Comparison of ENCODE assay signal across 16 cellular contexts in genomic region chrX:37330642-37331041, GRCh38. TPM values are rescaled to one million over a fixed set of nuclear protein-coding genes. Genes with fewer than 3 reads are reported as not detected.
DNase-seq lines count a peak whose midpoint lies in the region; ATAC-seq and TF ChIP-seq lines count a peak whose summit lies in the region.
"Had no signal": no experiment of that assay in that cellular context is flagged by ENCODE, and none has a peak within 500 bp of the region (broad histone marks: within the 10 kb centered on the region; RNA-seq: fewer than 3 reads in every experiment).

No MANE protein-coding gene starts in this region.

- H3K36me3 Mint-ChIP-seq in Caco-2 (ENCODE audit: insufficient read depth, unreplicated experiment) = no peaks in the 10 kb centered on the region
- H3K36me3 Mint-ChIP-seq: CD4-positive, CD25-positive, alpha-beta regulatory T cell had no signal

- H3K4me1 Mint-ChIP-seq in Caco-2 (ENCODE audit: low read depth, unreplicated experiment) = peaks cover 7% of the 10 kb centered on the region
- H3K4me1 Mint-ChIP-seq: CD4-positive, CD25-positive, alpha-beta regulatory T cell; H9 had no signal

- ATAC-seq in left cardiac atrium = no peak
- peak in 3 of 4 donors; percentile 74 to 89 (median 86) for ATAC-seq in psoas muscle
- no peak for ATAC-seq in SK-N-SH treated with all-trans-retinoic acid at 6 μM for 48 hours
- ATAC-seq: GM12878 had no signal

- POLR2A ChIA-PET in Caco-2 (lab: Charles Lee) = no interaction called here

- no TSS peak for BruUV-seq in Caco-2 (replicated peaks; lab: Mats Ljungman, UMichigan)

- in situ Hi-C loops in GM13976 (cut with MboI; ENCODE audit: low sequenced_read_pairs, unreplicated experiment) = no loop called here

- H3K27ac ChIP-seq in left ventricle myocardium inferior (replicated peaks) (peak overlapping the region; percentile 23), psoas muscle (peak overlapping the region; percentile 73), substantia nigra (ENCODE audit: low read depth, low read length, poor library complexity, severe bottlenecking) (peak overlapping the region; percentile 61)
- H3K27ac ChIP-seq: BLaER1 treated with 17β-estradiol and CSF1 and Interleukin-3, amounts not matched to agents 10 nM and 100 nM had no signal

- H3K4me1 ChIP-seq in left ventricle myocardium inferior (peaks cover 18% of the 10 kb centered on the region), psoas muscle (peaks cover 9% of the 10 kb centered on the region), Caco-2 (no peaks in the 10 kb centered on the region)
- H3K4me1 ChIP-seq: BLaER1 treated with 17β-estradiol and CSF1 and Interleukin-3, amounts not matched to agents 10 nM and 100 nM had no signal

- H3K4me3 Mint-ChIP-seq in Caco-2 (ENCODE audit: unreplicated experiment) = no peak overlapping the region
- H3K4me3 Mint-ChIP-seq: H9 had no signal

- H3K27ac Mint-ChIP-seq in Caco-2 (ENCODE audit: unreplicated experiment) = no peak overlapping the region
- H3K27ac Mint-ChIP-seq: CD4-positive, CD25-positive, alpha-beta regulatory T cell; H9 had no signal

- no peaks in the 10 kb centered on the region for H3K9me3 ChIP-seq in left ventricle myocardium inferior (replicated peaks)
- peaks cover 2% of the 10 kb centered on the region for H3K9me3 ChIP-seq in psoas muscle
- H3K9me3 ChIP-seq in Caco-2 = no peaks in the 10 kb centered on the region
- H3K9me3 ChIP-seq: BLaER1 treated with 17β-estradiol and CSF1 and Interleukin-3, amounts not matched to agents 10 nM and 100 nM had no signal

- no peaks in the 10 kb centered on the region for H3K27me3 Mint-ChIP-seq in Caco-2 (ENCODE audit: insufficient read depth, unreplicated experiment)
- H3K27me3 Mint-ChIP-seq: CD4-positive, CD25-positive, alpha-beta regulatory T cell had no signal

- TF ChIP-seq CTCF in left ventricle myocardium inferior (IDR thresholded peaks at IDR 0.05; ENCODE audit: borderline replicate concordance) = no peak
- TF ChIP-seq CTCF in psoas muscle (IDR thresholded peaks at IDR 0.05) = no peak
- no peak for TF ChIP-seq CTCF in Caco-2 (IDR thresholded peaks at IDR 0.05; ENCODE audit: insufficient read depth in 1 of 2, low read depth in 1 of 2, low read length in 1 of 2, severe bottlenecking in 1 of 2, unreplicated experiment in 1 of 2)
- TF ChIP-seq CTCF in GM13976 (IDR thresholded peaks at IDR 0.05; ENCODE audit: borderline replicate concordance, control extremely low read depth, extremely low read depth, insufficient read depth, missing control alignments) = no peak

- H3K9me3 Mint-ChIP-seq in Caco-2 (ENCODE audit: unreplicated experiment) = no peaks in the 10 kb centered on the region

- intact Hi-C loops in left ventricle myocardium inferior (cut with micrococcal nuclease) (no loop called here), left cardiac atrium (cut with DNase I) (no loop called here), psoas muscle (cut with DNase I) (no loop called here), Caco-2 (cut with micrococcal nuclease; ENCODE audit: unreplicated experiment) (no loop called here)

- CTCF ChIA-PET in Caco-2 (lab: Charles Lee) = no interaction called here

- no peak for DNase-seq in left ventricle myocardium inferior
- DNase-seq in left cardiac atrium = no peak
- DNase-seq in dermis blood vessel endothelial cell = peak; percentile 1
- no peak for DNase-seq in psoas muscle
- DNase-seq in substantia nigra (lab: John Stamatoyannopoulos, UW) = no peak
- no peak for DNase-seq in Caco-2
- no peak for DNase-seq in GM13976 (ENCODE audit: low spot score)
- DNase-seq: ACHN; CD4-positive, CD25-positive, alpha-beta regulatory T cell; DMS79; GOT3; H9 had no signal

- no peak overlapping the region for H3K4me3 ChIP-seq in left ventricle myocardium inferior
- no peak overlapping the region for H3K4me3 ChIP-seq in psoas muscle
- H3K4me3 ChIP-seq in Caco-2 (ENCODE audit: low read depth, low read length) = no peak overlapping the region
- H3K4me3 ChIP-seq: BLaER1 treated with 17β-estradiol and CSF1 and Interleukin-3, amounts not matched to agents 10 nM and 100 nM; GM12878 had no signal

- H3K27me3 ChIP-seq in left ventricle myocardium inferior (ENCODE audit: low read depth) (no peaks in the 10 kb centered on the region), psoas muscle (ENCODE audit: insufficient read depth in 3 of 3, low read length in 2 of 3) (peaks cover 0 to 14% (median 0%) of the 10 kb centered on the region in 3 donors), Caco-2 (replicated peaks; ENCODE audit: control insufficient read depth, insufficient read depth, low read length) (no peaks in the 10 kb centered on the region)

- WGBS in psoas muscle, 3 donors = 40 to 54% (median 42%) methylated on average over 1 of the region's 1 CpG

- H3K36me3 ChIP-seq in left ventricle myocardium inferior (no peaks in the 10 kb centered on the region), psoas muscle (ENCODE audit: insufficient read depth in 1 of 2, low read depth in 1 of 2) (no peaks in the 10 kb centered on the region), Caco-2 (ENCODE audit: control insufficient read depth, insufficient read depth, low read length) (no peaks in the 10 kb centered on the region)
- H3K36me3 ChIP-seq: BLaER1 treated with 17β-estradiol and CSF1 and Interleukin-3, amounts not matched to agents 10 nM and 100 nM had no signal

TF ChIP-seq in SK-N-SH treated with all-trans-retinoic acid at 6 μM for 48 hours, 23 proteins besides CTCF, POLR2A, EP300 and RAD21:
- no peak for TF ChIP-seq CSDC2 (CRISPR knock-in tag; IDR thresholded peaks at IDR 0.05)
- no peak for TF ChIP-seq RARB (CRISPR knock-in tag; IDR thresholded peaks at IDR 0.05)

RNA-seq across cellular contexts. Expression of gene PRRG1, which starts 18.5 kb away (rescaled TPM):
- total RNA-seq in left ventricle myocardium inferior = 12.9 TPM
- 10 to 100 TPM; 11.1 to 13.9 TPM for total RNA-seq in left cardiac atrium
- 32.0 and 37.4 TPM in 2 replicates for total RNA-seq in dermis blood vessel endothelial cell
- 10 to 100 TPM in 3 of 4 donors, 1 to 10 TPM in 1; 8.8 to 21.3 (median 15.4) TPM for total RNA-seq in psoas muscle
- polyA plus RNA-seq in psoas muscle = 1 to 10 TPM; 2.5 to 8.5 (median 3.8) TPM
- 14.0 and 15.8 TPM in 2 replicates for total RNA-seq in Caco-2 (2022)
- total RNA-seq: CD4-positive, CD25-positive, alpha-beta regulatory T cell; G401; GM12878 had no signal
- polyA plus RNA-seq: CD4-positive, CD25-positive, alpha-beta regulatory T cell; GM12878 had no signal

Comparison
In these comparisons a context has a peak if more than half of its experiments do, and no peak if none do; other contexts are left out.
1. H3K27ac ChIP-seq: peak in every context shown above with its lines; median percentile 73 in psoas muscle; 61 in substantia nigra; 23 in left ventricle myocardium inferior.
2. ATAC-seq: peak in psoas muscle (3 of 4); none in left cardiac atrium (0 of 2) and SK-N-SH treated with all-trans-retinoic acid at 6 μM for 48 hours (single experiment).